14 cellular contexts compared by ENCODE assay signal in the genomic region with DNA sequence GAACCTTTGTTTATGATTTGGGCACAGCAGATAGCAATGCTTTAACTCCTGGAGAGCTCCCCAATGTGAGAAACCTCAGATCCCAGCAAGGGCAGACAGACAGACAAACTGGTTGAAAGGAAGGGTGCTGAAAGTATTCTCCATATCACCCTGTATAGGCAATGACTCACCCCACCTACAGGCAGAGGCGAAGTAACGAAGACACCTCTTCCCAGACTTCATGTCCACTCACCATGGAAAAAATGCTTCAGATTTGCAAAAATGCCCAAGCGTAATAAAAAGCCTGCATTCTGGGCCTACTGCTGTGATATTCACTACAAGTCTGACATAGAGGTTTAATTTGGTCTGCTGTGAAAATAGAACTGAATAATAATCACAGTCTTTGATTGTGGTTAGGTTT. TPM values are rescaled to one million over a fixed set of nuclear protein-coding genes. Genes with fewer than 3 reads are reported as not detected.
DNase-seq lines count a peak whose midpoint lies in the region; ATAC-seq and TF ChIP-seq lines count a peak whose summit lies in the region.
"Had no signal": no experiment of that assay in that cellular context is flagged by ENCODE, and none has a peak within 500 bp of the region (broad histone marks: within the 10 kb centered on the region; RNA-seq: fewer than 3 reads in every experiment).

No MANE protein-coding gene starts in this region.

- H3K9ac ChIP-seq in mammary epithelial cell (ENCODE audit: insufficient read depth, low read length) (no peak overlapping the region), smooth muscle cell (ENCODE audit: low read depth) (no peak overlapping the region)

- H4K20me1 ChIP-seq in mammary epithelial cell (ENCODE audit: insufficient read depth, low read length) = no peaks in the 10 kb centered on the region
- no peaks in the 10 kb centered on the region for H4K20me1 ChIP-seq in smooth muscle cell (ENCODE audit: low read depth)

- peaks cover 43% of the 10 kb centered on the region for H3K4me1 Mint-ChIP-seq in activated naive CD4-positive, alpha-beta T cell treated with anti-CD3 and anti-CD28 coated beads, Interleukin-2, amount 50 U/mL, for 24 hours

- H3K79me2 ChIP-seq in mammary epithelial cell (ENCODE audit: insufficient read depth, low read length) = no peaks in the 10 kb centered on the region
- no peaks in the 10 kb centered on the region for H3K79me2 ChIP-seq in smooth muscle cell (ENCODE audit: low read depth)

- CTCF ChIA-PET in mammary epithelial cell (lab: Charles Lee; ENCODE audit: low non-redundant PET) = interaction anchor here (0.6 to 0.8 kb wide), 3 partner anchors 33 to 433 kb away, joined by 3 to 6 read pairs (median 4); no protein-coding TSS in a partner anchor

- H3K9me3 Mint-ChIP-seq in activated naive CD4-positive, alpha-beta T cell treated with anti-CD3 and anti-CD28 coated beads, Interleukin-2, amount 50 U/mL, for 24 hours = no peaks in the 10 kb centered on the region

- no peaks in the 10 kb centered on the region for H3K27me3 Mint-ChIP-seq in activated naive CD4-positive, alpha-beta T cell treated with anti-CD3 and anti-CD28 coated beads, Interleukin-2, amount 50 U/mL, for 24 hours

- dilution Hi-C loops in mammary epithelial cell (cut with HindIII; ENCODE audit: low sequenced_read_pairs) = loop anchor here (5.0 kb wide), 1 partner anchor 51 kb away; no protein-coding TSS in a partner anchor

- H3K4me3 Mint-ChIP-seq in activated naive CD4-positive, alpha-beta T cell treated with anti-CD3 and anti-CD28 coated beads, Interleukin-2, amount 50 U/mL, for 24 hours = no peak overlapping the region

- ATAC-seq in RWPE2 (ENCODE audit: low read depth) (peak; percentile 66), HG03025 (IDR thresholded peaks at IDR 0.05; ENCODE audit: low FRiP score, unreplicated experiment) (no peak)
- ATAC-seq: lower lobe of right lung had no signal

- peak overlapping the region; percentile 52 for H3K27ac Mint-ChIP-seq in activated naive CD4-positive, alpha-beta T cell treated with anti-CD3 and anti-CD28 coated beads, Interleukin-2, amount 50 U/mL, for 24 hours

- H3K4me2 ChIP-seq in mammary epithelial cell (ENCODE audit: insufficient read depth, low read depth, low read length) (peak overlapping the region; percentile 13), smooth muscle cell (peak overlapping the region; percentile 31)

- DNase-seq in activated naive CD4-positive, alpha-beta T cell treated with anti-CD3 and anti-CD28 coated beads, Interleukin-2, amount 50 U/mL, for 16 hours = no peak
- no peak for DNase-seq in RWPE2 (ENCODE audit: low spot score)
- peak; percentile 79 for DNase-seq in mammary epithelial cell
- DNase-seq in smooth muscle cell (lab: John Stamatoyannopoulos, UW; ENCODE audit: unreplicated experiment) = no peak
- DNase-seq in head of caudate nucleus = no peak
- no peak for DNase-seq in anterior cingulate cortex (lab: John Stamatoyannopoulos, UW)
- DNase-seq: cerebellar nuclear complex, hypothalamus, lower lobe of right lung, NCI-H1436, NCI-H526, small intestine had no signal

- intact Hi-C loops in mammary epithelial cell (cut with micrococcal nuclease) (loop anchor here (2.0 kb wide), 1 partner anchor 39 kb away; no protein-coding TSS in a partner anchor), head of caudate nucleus (cut with DNase I) (no loop called here)

- H3K4me1 ChIP-seq in RWPE2 (ENCODE audit: insufficient read depth, poor library complexity, severe bottlenecking) (peaks cover 36% of the 10 kb centered on the region), mammary epithelial cell (ENCODE audit: insufficient read depth, low read length) (peaks cover 31% of the 10 kb centered on the region), smooth muscle cell (ENCODE audit: low read depth) (no peaks in the 10 kb centered on the region)

- peak overlapping the region; percentile 94 for H3K27ac ChIP-seq in RWPE2 (ENCODE audit: poor library complexity, severe bottlenecking)
- peak overlapping the region; percentile 49 for H3K27ac ChIP-seq in mammary epithelial cell (ENCODE audit: insufficient read depth, low read depth, low read length)
- H3K27ac ChIP-seq in smooth muscle cell (ENCODE audit: low read depth) = peak overlapping the region; percentile 59
- H3K27ac ChIP-seq: lower lobe of right lung had no signal

- no peaks in the 10 kb centered on the region for H3K36me3 Mint-ChIP-seq in activated naive CD4-positive, alpha-beta T cell treated with anti-CD3 and anti-CD28 coated beads, Interleukin-2, amount 50 U/mL, for 24 hours

- no peaks in the 10 kb centered on the region for H3F3A ChIP-seq in smooth muscle cell (ENCODE audit: low read depth)

- H3K4me3 ChIP-seq in RWPE2 (ENCODE audit: severe bottlenecking) (no peak overlapping the region), mammary epithelial cell (replicated peaks in 1 of 3; ENCODE audit: insufficient read depth in 1 of 3, low read depth in 2 of 3, low read length in 3 of 3) (no peak overlapping the region), smooth muscle cell (no peak overlapping the region)
- H3K4me3 ChIP-seq: lower lobe of right lung had no signal

- in situ Hi-C loops in mammary epithelial cell (cut with MboI; ENCODE audit: low sequenced_read_pairs in 2 of 2) = no loop called here

- H3K36me3 ChIP-seq in RWPE2 (ENCODE audit: low read depth) (no peaks in the 10 kb centered on the region), mammary epithelial cell (ENCODE audit: insufficient read depth, low read length) (no peaks in the 10 kb centered on the region), smooth muscle cell (ENCODE audit: low read depth) (no peaks in the 10 kb centered on the region)
- H3K36me3 ChIP-seq: lower lobe of right lung had no signal

- H3K9me3 ChIP-seq in RWPE2 (ENCODE audit: severe bottlenecking) (no peaks in the 10 kb centered on the region), mammary epithelial cell (replicated peaks; ENCODE audit: insufficient read depth, low read length) (no peaks in the 10 kb centered on the region), smooth muscle cell (replicated peaks; ENCODE audit: low read depth) (no peaks in the 10 kb centered on the region)
- H3K9me3 ChIP-seq: lower lobe of right lung had no signal

- TF ChIP-seq CTCF in RWPE2 (IDR thresholded peaks at IDR 0.05; ENCODE audit: poor library complexity, severe bottlenecking) = no peak
- TF ChIP-seq CTCF in mammary epithelial cell (conservative IDR thresholded peaks at IDR 0.05 in 1 of 2, IDR thresholded peaks at IDR 0.05 in 1 of 2; ENCODE audit: extremely low read depth in 1 of 2, insufficient read depth in 1 of 2, low read depth in 1 of 2, low read length in 2 of 2) = peak in 1 of 2 donors; percentile 39
- no peak for TF ChIP-seq CTCF in smooth muscle cell (IDR thresholded peaks at IDR 0.05; ENCODE audit: borderline replicate concordance, insufficient read depth, poor library complexity, severe bottlenecking)

- WGBS in mammary epithelial cell (ENCODE audit: low coverage, missing lambda C conversion rate) = 16% methylated on average over 3 of the region's 3 CpGs
- WGBS in smooth muscle cell (ENCODE audit: low lambda C conversion rate) = 33% methylated on average over 3 of the region's 3 CpGs

- H2AFZ ChIP-seq in mammary epithelial cell (ENCODE audit: low read depth, low read length) (no peak overlapping the region), smooth muscle cell (ENCODE audit: low read depth) (no peak overlapping the region)

- BruUV-seq in mammary epithelial cell (replicated peaks; lab: Mats Ljungman, UMichigan) = no TSS peak

- H3K27me3 ChIP-seq in RWPE2 (ENCODE audit: insufficient read depth, poor library complexity, severe bottlenecking) = no peaks in the 10 kb centered on the region
- no peaks in the 10 kb centered on the region for H3K27me3 ChIP-seq in mammary epithelial cell (ENCODE audit: insufficient read depth, low read length)
- H3K27me3 ChIP-seq in smooth muscle cell (ENCODE audit: low read depth) = no peaks in the 10 kb centered on the region

RNA-seq across cellular contexts. Expression of a gene that starts 50.5 kb away (rescaled TPM):
- total RNA-seq in mammary epithelial cell = over 10,000 TPM in 1 of 2 donors, 1,000 to 10,000 TPM in 1; 3,517 to 11,760 TPM
- 909 TPM for polyA plus RNA-seq in mammary epithelial cell
- 7,367 TPM for polyA minus RNA-seq in mammary epithelial cell
- 648 and 662 TPM in 2 replicates for total RNA-seq in smooth muscle cell
- 203 and 264 TPM in 2 replicates for polyA plus RNA-seq in smooth muscle cell
